ENCODE assay signal across 35 cellular contexts in genomic region chr10:31966681-31967080, GRCh38.
"Had no signal": no experiment of that assay in that cellular context is flagged by ENCODE, and none has a peak within 500 bp of the region (broad histone marks: within the 10 kb centered on the region; RNA-seq: fewer than 3 reads in every experiment).

No MANE protein-coding gene starts in this region.

- H3K4me3 ChIP-seq: MG63 had no signal

- DNase-seq: Karpas-422, KBM-7, KG1, MG63, MM.1S, NCI-H1048, NCI-H1092, NCI-H1092 treated with DMSO at 0.1 percent for 48 hours, NCI-H1105, NCI-H1105 treated with DMSO at 0.1 percent for 48 hours, NCI-H1417, NCI-H1417 treated with DMSO at 0.1 percent for 48 hours, NCI-H1436, NCI-H1436 treated with DMSO at 0.1 percent for 48 hours, NCI-H146, NCI-H1694, NCI-H1694 treated with DMSO at 0.1 percent for 48 hours, NCI-H187, NCI-H187 treated with DMSO at 0.1 percent for 48 hours, NCI-H1930, NCI-H2029, NCI-H2029 treated with DMSO at 0.1 percent for 48 hours, NCI-H2081, NCI-H2081 treated with DMSO at 0.1 percent for 48 hours, NCI-H2107, NCI-H2171, NCI-H2171 treated with DMSO at 0.1 percent for 48 hours, NCI-H2227 treated with DMSO at 0.1 percent for 48 hours, NCI-H226, NCI-H345, NCI-H446, NCI-H446 treated with DMSO at 0.1 percent for 48 hours, NCI-H510A, NCI-H510A treated with DMSO at 0.1 percent for 48 hours had no signal

- H3K9ac ChIP-seq: KMS-11 had no signal

- H3K4me2 ChIP-seq: KMS-11 had no signal

- H3K9me3 ChIP-seq: MG63 had no signal

- H3K27ac ChIP-seq: KMS-11 had no signal

- H3K27me3 ChIP-seq: MG63 had no signal

- H3K36me3 ChIP-seq: MG63 had no signal
